Comparison of ENCODE assay signal across 8 cellular contexts in genomic region chr13:110455941-110456340, GRCh38.
A peak's percentile ranks its signal among the peaks of the same experiment; 100 is the strongest.
DNase-seq lines count a peak whose midpoint lies in the region; ATAC-seq lines count a peak whose summit lies in the region.

No MANE protein-coding gene starts in this region.

- H3K9me3 Mint-ChIP-seq in CD8-positive, alpha-beta memory T cell, result no peaks in the 10 kb centered on the region
- no peaks in the 10 kb centered on the region for H3K9me3 Mint-ChIP-seq in activated CD4-positive, alpha-beta T cell treated with anti-CD3 and anti-CD28 coated beads, Interleukin-2, amount 10 ng/mL, durations not matched to agents 7 days and 5 days

- H3K27me3 Mint-ChIP-seq in CD8-positive, alpha-beta memory T cell, result peaks cover 6 to 29% of the 10 kb centered on the region in 2 donors
- H3K27me3 Mint-ChIP-seq in activated CD4-positive, alpha-beta T cell treated with anti-CD3 and anti-CD28 coated beads, Interleukin-2, amount 10 ng/mL, durations not matched to agents 7 days and 5 days, result peaks cover 13% of the 10 kb centered on the region

- H3K4me1 ChIP-seq in CD8-positive, alpha-beta memory T cell (ENCODE audit: insufficient read depth, low read length), result no peaks in the 10 kb centered on the region

- H3K4me3 ChIP-seq in CD8-positive, alpha-beta memory T cell (ENCODE audit: low read length), result no peak overlapping the region

- H3K4me1 Mint-ChIP-seq in CD8-positive, alpha-beta memory T cell, result peaks cover 4 to 5% (median 5%) of the 10 kb centered on the region in 3 donors
- peaks cover 4% of the 10 kb centered on the region for H3K4me1 Mint-ChIP-seq in activated CD4-positive, alpha-beta T cell treated with anti-CD3 and anti-CD28 coated beads, Interleukin-2, amount 10 ng/mL, durations not matched to agents 7 days and 5 days

- CTCF ChIA-PET in CD8-positive, alpha-beta memory T cell (lab: Charles Lee), result interaction anchor here (0.5 to 1.2 kb wide), 8 partner anchors 10 to 368 kb away, joined by 3 to 6 read pairs (median 3); no protein-coding TSS in a partner anchor
- CTCF ChIA-PET in activated CD4-positive, alpha-beta T cell treated with anti-CD3 and anti-CD28 coated beads, Interleukin-2, amount 10 ng/mL, durations not matched to agents 7 days and 5 days (lab: Charles Lee), result interaction anchor here (0.7 to 1.4 kb wide), 5 partner anchors 15 to 611 kb away, joined by 3 to 4 read pairs (median 4); no protein-coding TSS in a partner anchor

- H3K27ac Mint-ChIP-seq in CD8-positive, alpha-beta memory T cell, result peak overlapping the region in 1 of 8 donors; percentile 47
- peak overlapping the region; percentile 3 for H3K27ac Mint-ChIP-seq in activated CD4-positive, alpha-beta T cell treated with anti-CD3 and anti-CD28 coated beads, Interleukin-2, amount 10 ng/mL, durations not matched to agents 7 days and 5 days

- H3K27ac ChIP-seq in CD8-positive, alpha-beta memory T cell (ENCODE audit: low read depth, low read length), result no peak overlapping the region

- H3K36me3 Mint-ChIP-seq in CD8-positive, alpha-beta memory T cell, result peaks cover 0 to 1% (median 0%) of the 10 kb centered on the region in 3 donors
- H3K36me3 Mint-ChIP-seq in activated CD4-positive, alpha-beta T cell treated with anti-CD3 and anti-CD28 coated beads, Interleukin-2, amount 10 ng/mL, durations not matched to agents 7 days and 5 days (ENCODE audit: low read depth), result no peaks in the 10 kb centered on the region

- peak; percentile 17 to 70 (median 20) for DNase-seq in CD8-positive, alpha-beta memory T cell
- DNase-seq in NCI-H510A (lab: John Stamatoyannopoulos, UW) (peak; percentile 88), dermis microvascular lymphatic vessel endothelial cell (ENCODE audit: low read depth in 2 of 2) (peak; percentile 60 to 74), lung microvascular endothelial cell (ENCODE audit: low read depth in 2 of 2) (peak; percentile 83 to 86)
- DNase-seq in activated CD4-positive, alpha-beta T cell treated with anti-CD3 and anti-CD28 coated beads, Interleukin-2, amount 10 ng/mL, durations not matched to agents 7 days and 5 days, result peak; percentile 73
- peak; percentile 28 for DNase-seq in stimulated activated CD8-positive, alpha-beta memory T cell treated with anti-CD3 and anti-CD28 coated beads, Interleukin-15, amount 100 ng/mL, for 24 hours (ENCODE audit: low read depth)

- ATAC-seq in GM19397 (IDR thresholded peaks at IDR 0.05; ENCODE audit: unreplicated experiment), result peak; percentile 98
- ATAC-seq in HG03442 (IDR thresholded peaks at IDR 0.05; ENCODE audit: unreplicated experiment), result peak; percentile 97

- POLR2A ChIA-PET in CD8-positive, alpha-beta memory T cell (lab: Charles Lee), result no interaction called here
- POLR2A ChIA-PET in activated CD4-positive, alpha-beta T cell treated with anti-CD3 and anti-CD28 coated beads, Interleukin-2, amount 10 ng/mL, durations not matched to agents 7 days and 5 days (lab: Charles Lee), result interaction anchor here (0.6 to 1.2 kb wide), 2 partner anchors 40 to 106 kb away, joined by 3 read pairs; partner anchors contain the start of gene RAB20

- H3K9me3 ChIP-seq in CD8-positive, alpha-beta memory T cell (ENCODE audit: low read length), result no peaks in the 10 kb centered on the region

- H3K27me3 ChIP-seq in CD8-positive, alpha-beta memory T cell (ENCODE audit: insufficient read depth, low read length, poor library complexity, severe bottlenecking), result no peaks in the 10 kb centered on the region

- H3K36me3 ChIP-seq in CD8-positive, alpha-beta memory T cell (ENCODE audit: insufficient read depth, low read length), result no peaks in the 10 kb centered on the region

- peak overlapping the region in 3 of 7 donors; percentile 8 to 51 (median 18) for H3K4me3 Mint-ChIP-seq in CD8-positive, alpha-beta memory T cell
- H3K4me3 Mint-ChIP-seq in activated CD4-positive, alpha-beta T cell treated with anti-CD3 and anti-CD28 coated beads, Interleukin-2, amount 10 ng/mL, durations not matched to agents 7 days and 5 days, result no peak overlapping the region

Comparison
In these comparisons a context has a peak if more than half of its experiments do, and no peak if none do; other contexts are left out.
1. DNase-seq: peak in every context shown above with its lines; median percentile 88 in NCI-H510A; 84 in lung microvascular endothelial cell; 73 in activated CD4-positive, alpha-beta T cell treated with anti-CD3 and anti-CD28 coated beads, Interleukin-2, amount 10 ng/mL, durations not matched to agents 7 days and 5 days; 67 in dermis microvascular lymphatic vessel endothelial cell; 28 in stimulated activated CD8-positive, alpha-beta memory T cell treated with anti-CD3 and anti-CD28 coated beads, Interleukin-15, amount 100 ng/mL, for 24 hours; 20 in CD8-positive, alpha-beta memory T cell.